In genomic region chrX:118347131-118347530, GRCh38 we compare ENCODE assay signal across 8 cellular contexts.
DNase-seq lines count a peak whose midpoint lies in the region; ATAC-seq and TF ChIP-seq lines count a peak whose summit lies in the region.

No MANE protein-coding gene starts in this region.

- no peaks in the 10 kb centered on the region for H3K9me3 ChIP-seq in muscle layer of colon (ENCODE audit: low read length)

- peak; percentile 27 for DNase-seq in NCI-H82 (lab: John Stamatoyannopoulos, UW)
- no peak for DNase-seq in NCI-H82 treated with DMSO at 0.1 percent for 48 hours (lab: John Stamatoyannopoulos, UW; ENCODE audit: unreplicated experiment)
- DNase-seq in OCI-M1 (lab: John Stamatoyannopoulos, UW) = peak; percentile 82
- DNase-seq in coronary artery (ENCODE audit: low spot score) = no peak
- no peak for DNase-seq in NCI-H345 treated with DMSO at 0.1 percent for 48 hours (lab: John Stamatoyannopoulos, UW; ENCODE audit: unreplicated experiment)
- no peak for DNase-seq in NCI-H1694 treated with DMSO at 0.1 percent for 48 hours (lab: John Stamatoyannopoulos, UW)

- H3K4me3 ChIP-seq in coronary artery (peak overlapping the region; percentile 76), muscle layer of colon (ENCODE audit: low read depth in 1 of 2, low read length in 2 of 2) (peak overlapping the region; percentile 49 to 67)

- no peaks in the 10 kb centered on the region for H3K36me3 ChIP-seq in muscle layer of colon (ENCODE audit: insufficient read depth, low read length)

- no peak for ATAC-seq in GM21619 (IDR thresholded peaks at IDR 0.05; ENCODE audit: unreplicated experiment)

- H3K9ac ChIP-seq in muscle layer of colon (ENCODE audit: low read length) = peak overlapping the region; percentile 85

- TF ChIP-seq CTCF in coronary artery (IDR thresholded peaks at IDR 0.05) = no peak

- no peaks in the 10 kb centered on the region for H3K27me3 ChIP-seq in muscle layer of colon (ENCODE audit: control insufficient read depth in 1 of 2, insufficient read depth in 2 of 2, low read length in 2 of 2)

- peaks cover 3% of the 10 kb centered on the region for H3K4me1 ChIP-seq in muscle layer of colon (ENCODE audit: insufficient read depth, low read length)

- H3K27ac ChIP-seq in coronary artery (peak overlapping the region; percentile 91), muscle layer of colon (ENCODE audit: low read depth, low read length) (peak overlapping the region; percentile 71)

Comparison
In these comparisons a context has a peak if more than half of its experiments do, and no peak if none do; other contexts are left out.
1. DNase-seq: peak in NCI-H82 (single experiment) and OCI-M1 (single experiment); none in NCI-H82 treated with DMSO at 0.1 percent for 48 hours (single experiment), coronary artery (single experiment), NCI-H345 treated with DMSO at 0.1 percent for 48 hours (single experiment) and NCI-H1694 treated with DMSO at 0.1 percent for 48 hours (single experiment).